Comparison of ENCODE assay signal across 23 cellular contexts in genomic region chr14:33671556-33671955, GRCh38.
"Had no signal": no experiment of that assay in that cellular context is flagged by ENCODE, and none has a peak within 500 bp of the region (broad histone marks: within the 10 kb centered on the region; RNA-seq: fewer than 3 reads in every experiment).

No MANE protein-coding gene starts in this region.

- H3K9me3 ChIP-seq: esophagus muscularis mucosa, heart right ventricle, left lung, right atrium auricular region, thoracic aorta, tibial nerve, upper lobe of left lung had no signal

- H3K4me2 ChIP-seq: neural progenitor cell had no signal

- DNase-seq: cortex of kidney; foreskin melanocyte; glutamatergic neuron; heart right ventricle; kidney; left lung; mesendoderm; midbrain; naive thymus-derived CD4-positive, alpha-beta T cell; stimulated activated CD4-positive, alpha-beta T cell treated with anti-CD3 and anti-CD28 coated beads, Interleukin-2, amount 100 ng/mL, for 24 hours; stimulated activated CD4-positive, alpha-beta T cell treated with anti-CD3 and anti-CD28 coated beads, Interleukin-4, amount 100 ng/mL, for 24 hours; stimulated activated naive CD8-positive, alpha-beta T cell treated with anti-CD3 and anti-CD28 coated beads, Interleukin-15, Interleukin-2, amounts not matched to agents 100 U/mL and 50 U/mL, for 24 hours; substantia nigra; upper lobe of left lung had no signal

- H3K4me1 ChIP-seq: esophagus muscularis mucosa, heart right ventricle, left lung, parathyroid adenoma, right atrium auricular region, upper lobe of left lung had no signal

- H3K79me2 ChIP-seq: parathyroid adenoma had no signal

- H3K4me3 ChIP-seq: esophagus muscularis mucosa, heart right ventricle, left lung, neural progenitor cell, right atrium auricular region, skin epidermis, thoracic aorta, tibial nerve, upper lobe of left lung had no signal

- ATAC-seq: heart right ventricle; left lung; naive thymus-derived CD4-positive, alpha-beta T cell; sciatic nerve; stimulated activated effector memory CD8-positive, alpha-beta T cell treated with anti-CD3 and anti-CD28 coated beads, Interleukin-12 subunit alpha, Interleukin-12 subunit beta, amount 100 ng/mL, for 72 hours; stimulated activated naive CD8-positive, alpha-beta T cell treated with anti-CD3 and anti-CD28 coated beads, Interleukin-15, Interleukin-2, amounts not matched to agents 100 U/mL and 50 U/mL, for 24 hours had no signal

- H3K27ac ChIP-seq: esophagus muscularis mucosa, heart right ventricle, left lung, neural progenitor cell, parathyroid adenoma, right atrium auricular region, skin epidermis, thoracic aorta, tibial nerve, upper lobe of left lung had no signal

- H2AFZ ChIP-seq: neural progenitor cell, parathyroid adenoma had no signal

- H3K9ac ChIP-seq: neural progenitor cell, parathyroid adenoma had no signal

- H3K36me3 ChIP-seq: esophagus muscularis mucosa, heart right ventricle, left lung, neural progenitor cell, right atrium auricular region, thoracic aorta, tibial nerve, upper lobe of left lung had no signal

- H3K27me3 ChIP-seq: esophagus muscularis mucosa, heart right ventricle, left lung, neural progenitor cell, right atrium auricular region, tibial nerve, upper lobe of left lung had no signal
